19 cellular contexts compared by ENCODE assay signal in genomic region chr13:47997384-47997783, GRCh38. TPM values are rescaled to one million over a fixed set of nuclear protein-coding genes. Genes with fewer than 3 reads are reported as not detected.
DNase-seq lines count a peak whose midpoint lies in the region; ATAC-seq lines count a peak whose summit lies in the region.
"Had no signal": no experiment of that assay in that cellular context is flagged by ENCODE, and none has a peak within 500 bp of the region (broad histone marks: within the 10 kb centered on the region; RNA-seq: fewer than 3 reads in every experiment).

No MANE protein-coding gene starts in this region.

- H3K4me1 ChIP-seq in HUES6 (ENCODE audit: control insufficient read depth, insufficient read depth, low read length): peaks cover 7% of the 10 kb centered on the region
- no peaks in the 10 kb centered on the region for H3K4me1 ChIP-seq in right cardiac atrium (ENCODE audit: control insufficient read depth, insufficient read depth, low read length)

- H3K9me3 ChIP-seq in HUES6 (ENCODE audit: control insufficient read depth, insufficient read depth, low read depth, low read length) (no peaks in the 10 kb centered on the region), right cardiac atrium (ENCODE audit: control insufficient read depth, low read length) (no peaks in the 10 kb centered on the region)
- H3K9me3 ChIP-seq: A549 had no signal

- intact Hi-C loops in Right ventricle myocardium superior (cut with DNase I) (no loop called here), cardiac septum (cut with DNase I) (no loop called here), right cardiac atrium (cut with DNase I) (no loop called here)

- no peaks in the 10 kb centered on the region for H3K9me3 Mint-ChIP-seq in stimulated activated memory B cell treated with anti-CD40 and anti-IgM and Interleukin-4, amounts not matched to agents 10 μg/mL and 1 μg/mL and 100 μg/mL, for 72 hours

- 80% methylated on average over 2 of the region's 2 CpGs for WGBS in right cardiac atrium

- H3K27ac ChIP-seq in HUES6 (ENCODE audit: low read depth, low read length) (no peak overlapping the region), right cardiac atrium (ENCODE audit: low read length) (no peak overlapping the region)
- H3K27ac ChIP-seq: A549, GM23248 had no signal

- no peak overlapping the region for H3K9ac ChIP-seq in HUES6 (ENCODE audit: low read length)
- H3K9ac ChIP-seq: GM23248 had no signal

- H3K4me3 Mint-ChIP-seq in stimulated activated memory B cell treated with anti-CD40 and anti-IgM and Interleukin-4, amounts not matched to agents 10 μg/mL and 1 μg/mL and 100 μg/mL, for 72 hours: no peak overlapping the region

- peak overlapping the region; percentile 12 for H3K27ac Mint-ChIP-seq in stimulated activated memory B cell treated with anti-CD40 and anti-IgM and Interleukin-4, amounts not matched to agents 10 μg/mL and 1 μg/mL and 100 μg/mL, for 72 hours

- peaks cover 56% of the 10 kb centered on the region for H3K36me3 ChIP-seq in HUES6 (ENCODE audit: control insufficient read depth, insufficient read depth, low read length)

- H3K27me3 Mint-ChIP-seq in stimulated activated memory B cell treated with anti-CD40 and anti-IgM and Interleukin-4, amounts not matched to agents 10 μg/mL and 1 μg/mL and 100 μg/mL, for 72 hours: no peaks in the 10 kb centered on the region

- H3K4me3 ChIP-seq in HUES6 (ENCODE audit: low read depth, low read length): peak overlapping the region; percentile 8; the same call in 1 of the 2 replicates
- H3K4me3 ChIP-seq in right cardiac atrium (ENCODE audit: low read length): no peak overlapping the region
- H3K4me3 ChIP-seq: A549, GM23248 had no signal

- H3K4me1 Mint-ChIP-seq in stimulated activated memory B cell treated with anti-CD40 and anti-IgM and Interleukin-4, amounts not matched to agents 10 μg/mL and 1 μg/mL and 100 μg/mL, for 72 hours: peaks cover 38% of the 10 kb centered on the region

- no peaks in the 10 kb centered on the region for H3K27me3 ChIP-seq in HUES6 (ENCODE audit: control insufficient read depth, insufficient read depth, low read length)
- H3K27me3 ChIP-seq in right cardiac atrium (ENCODE audit: control insufficient read depth, insufficient read depth): no peaks in the 10 kb centered on the region

- ATAC-seq in Right ventricle myocardium superior (ENCODE audit: poor library complexity) (peak; percentile 42), right cardiac atrium (peak; percentile 28 to 43), HG03520 (IDR thresholded peaks at IDR 0.05; ENCODE audit: unreplicated experiment) (no peak), HG03342 (IDR thresholded peaks at IDR 0.05; ENCODE audit: unreplicated experiment) (no peak)
- ATAC-seq in stimulated activated memory B cell treated with anti-CD40 and anti-IgM and Interleukin-4, amounts not matched to agents 10 μg/mL and 1 μg/mL and 100 μg/mL, for 72 hours: no peak
- ATAC-seq: A549, Panc1 had no signal

- peaks cover 26% of the 10 kb centered on the region for H3K36me3 Mint-ChIP-seq in stimulated activated memory B cell treated with anti-CD40 and anti-IgM and Interleukin-4, amounts not matched to agents 10 μg/mL and 1 μg/mL and 100 μg/mL, for 72 hours

- DNase-seq in Right ventricle myocardium superior: no peak
- DNase-seq in cardiac septum (ENCODE audit: low spot score): no peak
- DNase-seq in right cardiac atrium: peak in 2 of 3 donors; percentile 49 to 54
- DNase-seq: C1 segment of cervical spinal cord, DMS 273 treated with DMSO at 0.1 percent for 48 hours, DND-41, GM23248, HCEC 1CT, NCI-H1092 treated with DMSO at 0.1 percent for 48 hours, NCI-H146, NCI-H2029 treated with DMSO at 0.1 percent for 48 hours, NCI-H2171, NCI-H526 had no signal

RNA-seq across cellular contexts. Expression of gene SUCLA2, which starts 3.7 kb away (rescaled TPM):
- total RNA-seq in Right ventricle myocardium superior (161 TPM), cardiac septum (100 TPM), right cardiac atrium (100 to 1,000 TPM in 1 of 4 donors, 10 to 100 TPM in 3; 84.6 to 103 (median 95.2) TPM)
- polyA plus RNA-seq in right cardiac atrium: 74.6 TPM

RNA-seq across cellular contexts. Expression of gene NUDT15, which starts 40.1 kb away (rescaled TPM):
- total RNA-seq in Right ventricle myocardium superior (12.5 TPM), cardiac septum (8.4 TPM), right cardiac atrium (10 to 100 TPM in 1 of 4 donors, 1 to 10 TPM in 3; 8.0 to 10.6 (median 9.1) TPM)
- 13.6 TPM for polyA plus RNA-seq in right cardiac atrium

Comparison
In these comparisons a context has a peak if more than half of its experiments do, and no peak if none do; other contexts are left out.
1. DNase-seq: peak in right cardiac atrium (2 of 3); none in Right ventricle myocardium superior (single experiment) and cardiac septum (single experiment).
2. ATAC-seq: peak in Right ventricle myocardium superior (single experiment) and right cardiac atrium (2 of 2); none in stimulated activated memory B cell treated with anti-CD40 and anti-IgM and Interleukin-4, amounts not matched to agents 10 μg/mL and 1 μg/mL and 100 μg/mL, for 72 hours (single experiment), HG03520 (single experiment) and HG03342 (single experiment).